ENCODE assay signal across 17 cellular contexts in the genomic region with DNA sequence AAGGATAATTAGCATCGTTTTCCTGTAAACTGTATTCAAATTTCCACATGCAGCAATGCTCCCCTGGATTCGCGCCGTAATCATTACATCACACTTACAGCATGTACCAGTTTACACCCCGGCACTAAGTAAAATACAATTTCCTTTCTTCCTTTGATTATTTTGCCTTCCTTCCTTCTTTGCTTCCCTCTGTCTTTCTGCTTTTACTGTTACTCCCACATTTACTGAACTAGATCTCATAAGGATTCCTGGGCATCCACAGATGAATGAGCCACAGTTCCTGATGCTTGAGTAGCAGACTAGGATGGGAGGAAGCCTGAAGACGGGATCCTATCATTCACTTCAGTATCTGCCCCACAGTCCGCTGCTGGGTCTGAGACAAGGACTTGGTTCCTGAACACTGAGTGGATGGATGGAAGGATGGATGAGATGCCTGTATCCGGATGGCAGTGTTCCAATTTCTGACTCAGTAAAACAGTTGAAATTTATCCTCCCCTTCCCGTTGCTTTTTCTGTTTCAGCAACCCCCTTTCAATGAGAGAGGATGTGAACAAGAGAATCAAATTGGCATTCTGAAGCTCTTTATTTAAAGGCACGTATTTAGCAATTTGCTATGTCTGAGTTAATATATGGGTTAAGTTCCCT.
A peak's percentile ranks its signal among the peaks of the same experiment; 100 is the strongest.
DNase-seq lines count a peak whose midpoint lies in the region; ATAC-seq, FAIRE-seq and TF ChIP-seq lines count a peak whose summit lies in the region.
"Had no signal": no experiment of that assay in that cellular context is flagged by ENCODE, and none has a peak within 500 bp of the region (broad histone marks: within the 10 kb centered on the region; RNA-seq: fewer than 3 reads in every experiment).

No MANE protein-coding gene starts in this region.

- no peak for TF ChIP-seq POLR2A in K562 (conservative IDR thresholded peaks at IDR 0.05)

- H2AFZ ChIP-seq in PC-3 (ENCODE audit: low read length) (no peak overlapping the region), K562 (ENCODE audit: low read depth, low read length) (no peak overlapping the region), osteoblast (ENCODE audit: low read length) (peak overlapping the region; percentile 2)

- 41% methylated on average over 10 of the region's 10 CpGs for WGBS in K562 (ENCODE audit: insufficient coverage, low coverage, missing lambda C conversion rate)

- H3K27me3 Mint-ChIP-seq in activated CD4-positive, alpha-beta T cell treated with anti-CD3 and anti-CD28 coated beads for 36 hours: no peaks in the 10 kb centered on the region
- H3K27me3 Mint-ChIP-seq: IgD-negative memory B cell had no signal

- no peaks in the 10 kb centered on the region for H3K9me3 Mint-ChIP-seq in activated CD4-positive, alpha-beta T cell treated with anti-CD3 and anti-CD28 coated beads for 36 hours (ENCODE audit: low read depth)

- FAIRE-seq in K562 (lab: Jason Lieb, UNC): no peak

- H3K79me2 ChIP-seq in PC-3 (ENCODE audit: low read length) (no peaks in the 10 kb centered on the region), K562 (ENCODE audit: control insufficient read depth, insufficient read depth, low read length) (no peaks in the 10 kb centered on the region), osteoblast (ENCODE audit: insufficient read depth, low read length) (no peaks in the 10 kb centered on the region)

- no peaks in the 10 kb centered on the region for H3K9me2 ChIP-seq in PC-3 (replicated peaks; ENCODE audit: low read length)

- H3K4me3 Mint-ChIP-seq in activated CD4-positive, alpha-beta T cell treated with anti-CD3 and anti-CD28 coated beads for 36 hours: no peak overlapping the region
- H3K4me3 Mint-ChIP-seq: IgD-negative memory B cell had no signal

- CTCF ChIA-PET in activated CD4-positive, alpha-beta T cell treated with anti-CD3 and anti-CD28 coated beads for 36 hours (lab: Charles Lee): interaction anchor here (1.4 to 1.8 kb wide), 2 partner anchors 11 to 20 kb away, joined by 4 to 6 read pairs; no protein-coding TSS in a partner anchor
- CTCF ChIA-PET in PC-3 (lab: Charles Lee) (no interaction called here), K562 (lab: Yijun Ruan, JAX; ENCODE audit: low intra/inter-chr PET ratio) (no interaction called here)

- H3K27ac ChIP-seq in PC-3 (ENCODE audit: low read length) (no peak overlapping the region), K562 (ENCODE audit: extremely low read depth, low read depth, low read length) (no peak overlapping the region), osteoblast (ENCODE audit: low read depth, low read length) (no peak overlapping the region)
- H3K27ac ChIP-seq: epithelial cell of prostate, psoas muscle had no signal

- H3K4me3 ChIP-seq in PC-3 (ENCODE audit: low read length) (no peak overlapping the region), K562 (no peak overlapping the region), osteoblast (ENCODE audit: insufficient read depth, low read length) (no peak overlapping the region)
- H3K4me3 ChIP-seq: psoas muscle had no signal

- H3K27me3 ChIP-seq in PC-3 (ENCODE audit: low read length) (no peaks in the 10 kb centered on the region), K562 (ENCODE audit: control insufficient read depth in 2 of 2, insufficient read depth in 2 of 2, low read length in 2 of 2) (no peaks in the 10 kb centered on the region), osteoblast (ENCODE audit: insufficient read depth, low read length) (no peaks in the 10 kb centered on the region)

- peak overlapping the region; percentile 64 for H3K27ac Mint-ChIP-seq in activated CD4-positive, alpha-beta T cell treated with anti-CD3 and anti-CD28 coated beads for 36 hours
- H3K27ac Mint-ChIP-seq: IgD-negative memory B cell had no signal

- H3K36me3 ChIP-seq in PC-3 (ENCODE audit: low read depth, low read length): no peaks in the 10 kb centered on the region
- no peaks in the 10 kb centered on the region for H3K36me3 ChIP-seq in K562 (ENCODE audit: control insufficient read depth, insufficient read depth, low read length)
- no peaks in the 10 kb centered on the region for H3K36me3 ChIP-seq in osteoblast (ENCODE audit: insufficient read depth, low read length)

- no peaks in the 10 kb centered on the region for H4K20me1 ChIP-seq in PC-3 (ENCODE audit: low read length)
- no peaks in the 10 kb centered on the region for H4K20me1 ChIP-seq in K562 (replicated peaks; ENCODE audit: control insufficient read depth, insufficient read depth, low read length)
- no peaks in the 10 kb centered on the region for H4K20me1 ChIP-seq in osteoblast (ENCODE audit: insufficient read depth, low read length)

- no peak for TF ChIP-seq EP300 in K562 (IDR thresholded peaks at IDR 0.05; ENCODE audit: low read length)

- intact Hi-C loops in activated CD4-positive, alpha-beta T cell treated with anti-CD3 and anti-CD28 coated beads for 36 hours (cut with DNase I, micrococcal nuclease): loop anchor here in 1 of 2 experiments (1.0 kb wide), 1 partner anchor 9 kb away; no protein-coding TSS in a partner anchor
- intact Hi-C loops in PC-3 (cut with micrococcal nuclease) (no loop called here), K562 (cut with micrococcal nuclease) (no loop called here)

- no peaks in the 10 kb centered on the region for H3K9me3 ChIP-seq in PC-3 (ENCODE audit: low read length)
- H3K9me3 ChIP-seq in K562 (replicated peaks; ENCODE audit: control insufficient read depth, insufficient read depth, low read depth, low read length): no peaks in the 10 kb centered on the region
- H3K9me3 ChIP-seq in osteoblast (ENCODE audit: low read depth, low read length): no peaks in the 10 kb centered on the region
- H3K9me3 ChIP-seq: psoas muscle had no signal

- POLR2A ChIA-PET in activated CD4-positive, alpha-beta T cell treated with anti-CD3 and anti-CD28 coated beads for 36 hours (lab: Charles Lee): interaction anchor here (2.0 kb wide), 1 partner anchor 10 kb away, joined by 8 read pairs; no protein-coding TSS in a partner anchor
- POLR2A ChIA-PET in PC-3 (lab: Charles Lee; ENCODE audit: unreplicated experiment) (no interaction called here), K562 (lab: Yijun Ruan, JAX) (no interaction called here)

- TF ChIP-seq RAD21 in K562 (CRISPR knock-in tag; conservative IDR thresholded peaks at IDR 0.05 in 1 of 2, IDR thresholded peaks at IDR 0.05 in 1 of 2): no peak

- ATAC-seq in activated CD4-positive, alpha-beta T cell treated with anti-CD3 and anti-CD28 coated beads for 36 hours: no peak
- ATAC-seq in PC-3: no peak
- no peak for ATAC-seq in K562
- no peak for ATAC-seq in HG03280 (IDR thresholded peaks at IDR 0.05; ENCODE audit: unreplicated experiment)
- ATAC-seq: Panc1 had no signal

- peaks cover 83% of the 10 kb centered on the region for H3K36me3 Mint-ChIP-seq in activated CD4-positive, alpha-beta T cell treated with anti-CD3 and anti-CD28 coated beads for 36 hours (ENCODE audit: low read depth)

- H3K4me1 Mint-ChIP-seq in activated CD4-positive, alpha-beta T cell treated with anti-CD3 and anti-CD28 coated beads for 36 hours: peaks cover 90% of the 10 kb centered on the region

- H3K4me1 ChIP-seq in PC-3 (ENCODE audit: insufficient read depth, low read length): no peaks in the 10 kb centered on the region
- peaks cover 0 to 15% of the 10 kb centered on the region in 2 experiments; a peak in 3 of 5 replicates for H3K4me1 ChIP-seq in K562 (replicated peaks in 1 of 2; ENCODE audit: control insufficient read depth in 2 of 2, insufficient read depth in 2 of 2, low read length in 2 of 2)
- H3K4me1 ChIP-seq in osteoblast (ENCODE audit: insufficient read depth, low read length): peaks cover 12% of the 10 kb centered on the region

- DNase-seq in activated CD4-positive, alpha-beta T cell treated with anti-CD3 and anti-CD28 coated beads for 36 hours: no peak
- no peak for DNase-seq in activated CD4-positive, alpha-beta T cell treated with anti-CD3 and anti-CD28 coated beads for 4 hours
- peak; percentile 8 for DNase-seq in PC-3
- peak in 1 of 4 experiments; percentile 20 for DNase-seq in K562 (ENCODE audit: extremely low read depth in 1 of 4, low spot score in 3 of 4)
- no peak for DNase-seq in osteoblast (ENCODE audit: insufficient read length, low spot score, missing footprints)
- no peak for DNase-seq in KG1 (lab: John Stamatoyannopoulos, UW)
- no peak for DNase-seq in NCI-H128 (lab: John Stamatoyannopoulos, UW; ENCODE audit: unreplicated experiment)
- DNase-seq: 8988T, cortex of kidney, DND-41, NCI-H1417 treated with DMSO at 0.1 percent for 48 hours, NCI-H524 treated with DMSO at 0.1 percent for 48 hours had no signal

- in situ Hi-C loops in K562 (cut with MboI): no loop called here

- BruUV-seq in PC-3 (replicated peaks; lab: Mats Ljungman, UMichigan) (no TSS peak), K562 (replicated peaks; lab: Mats Ljungman, UMichigan) (no TSS peak)

- H3K9me1 ChIP-seq in K562 (ENCODE audit: control insufficient read depth, insufficient read depth, low read length): no peaks in the 10 kb centered on the region

- no peak overlapping the region for H3K9ac ChIP-seq in PC-3 (ENCODE audit: low read length)
- no peak overlapping the region for H3K9ac ChIP-seq in K562 (ENCODE audit: insufficient read depth in 1 of 2, low read depth in 2 of 2, low read length in 2 of 2)

- H3K4me2 ChIP-seq in PC-3 (ENCODE audit: low read length) (no peak overlapping the region), K562 (ENCODE audit: insufficient read depth, low read length) (no peak overlapping the region), osteoblast (ENCODE audit: insufficient read depth, low read length) (no peak overlapping the region)

- no peaks in the 10 kb centered on the region for H3F3A ChIP-seq in PC-3 (ENCODE audit: low read length, unreplicated experiment)

- no peak for TF ChIP-seq CTCF in PC-3 (conservative IDR thresholded peaks at IDR 0.05; ENCODE audit: low read depth, low read length)
- no peak for TF ChIP-seq CTCF in K562 (IDR thresholded peaks at IDR 0.05 in 2 of 3, conservative IDR thresholded peaks at IDR 0.05 in 1 of 3; ENCODE audit: insufficient read depth in 2 of 3, low read depth in 1 of 3, low read length in 3 of 3)
- no peak for TF ChIP-seq CTCF in osteoblast (IDR thresholded peaks at IDR 0.05; ENCODE audit: extremely low read depth, low read depth, low read length)

TF ChIP-seq in K562, 482 proteins besides CTCF, POLR2A, EP300 and RAD21 (continues in another document):
- TF ChIP-seq ZNF589 (CRISPR knock-in tag; IDR thresholded peaks at IDR 0.05; ENCODE audit: low read depth): 0 out of 2 replicates have a peak, but pooled peaks have one; percentile 15
- TF ChIP-seq VEZF1 (CRISPR knock-in tag; IDR thresholded peaks at IDR 0.05): 0 out of 2 replicates have a peak, but pooled peaks have one; percentile 6
- no peak for TF ChIP-seq GTF2E2 (tag; IDR thresholded peaks at IDR 0.05)
